ENCODE assay signal across 7 cellular contexts in the genomic region with DNA sequence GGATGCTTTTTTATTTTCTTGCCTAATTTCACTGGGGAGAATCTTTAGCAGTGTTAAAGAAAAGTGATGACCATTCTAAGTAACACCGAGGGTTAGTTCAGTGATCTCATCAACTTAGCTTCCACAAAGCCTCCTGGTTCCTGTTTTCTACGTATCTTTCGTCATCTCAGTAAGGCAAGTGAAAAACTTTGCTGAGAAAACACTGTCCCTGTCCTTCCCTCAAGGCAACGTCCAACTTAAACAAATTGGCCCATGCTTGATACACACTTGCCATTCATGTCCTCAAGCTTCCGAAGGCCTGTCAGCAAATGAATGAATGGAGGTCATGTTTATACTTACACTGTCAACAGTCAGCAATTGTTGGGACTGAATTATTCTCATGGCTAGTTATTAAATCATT.
DNase-seq lines count a peak whose midpoint lies in the region; ATAC-seq, FAIRE-seq and TF ChIP-seq lines count a peak whose summit lies in the region.
"Not testable (repeated sequence)": the region's sequence is repeated elsewhere in the genome, so short reads cannot be mapped to it uniquely, and the experiment has no call there.

No MANE protein-coding gene starts in this region.

- not testable (repeated sequence) for BruUV-seq in GM12878 (replicated peaks; lab: Mats Ljungman, UMichigan)

- H3K79me2 ChIP-seq in GM12878 (ENCODE audit: control insufficient read depth, insufficient read depth, low read length), result not testable (repeated sequence)

- H2AFZ ChIP-seq in GM12878 (ENCODE audit: control insufficient read depth, low read depth, low read length), result not testable (repeated sequence)

- TF ChIP-seq EP300 in GM12878 (IDR thresholded peaks at IDR 0.05; ENCODE audit: borderline replicate concordance in 1 of 2, control insufficient read depth in 1 of 2, low read depth in 2 of 2, low read length in 2 of 2), result not testable (repeated sequence)

- H3K4me2 ChIP-seq in GM12878 (ENCODE audit: control insufficient read depth, insufficient read depth), result peak overlapping the region; percentile 25; the same call in 1 of the 2 replicates

- CTCF ChIA-PET in GM12878 (lab: Yijun Ruan, JAX), result interaction anchor here (0.6 kb wide), 1 partner anchor 20 kb away, joined by 3 read pairs; no protein-coding TSS in a partner anchor

- not testable (repeated sequence) for H4K20me1 ChIP-seq in GM12878 (ENCODE audit: control insufficient read depth, insufficient read depth)

- not testable (repeated sequence) for H3K27ac ChIP-seq in GM12878 (ENCODE audit: control insufficient read depth, insufficient read depth)

- not testable (repeated sequence) for H3K9me3 ChIP-seq in GM12878 (replicated peaks; ENCODE audit: control insufficient read depth, insufficient read depth, low read length)

- FAIRE-seq in GM12878 (lab: Jason Lieb, UNC), result peak; percentile 78

- not testable (repeated sequence) for TF ChIP-seq POLR2A in GM18505 (IDR thresholded peaks at IDR 0.05; ENCODE audit: borderline replicate concordance, extremely low read depth, insufficient read depth, insufficient read length); GM12878 (IDR thresholded peaks at IDR 0.05; ENCODE audit: low read depth, low read length)

- RAD21 ChIA-PET in GM12878 (lab: Charles Lee; ENCODE audit: unreplicated experiment), result not testable (repeated sequence)

- not testable (repeated sequence) for H3K4me1 ChIP-seq in GM12878 (ENCODE audit: control insufficient read depth, insufficient read depth, low read length)

- TF ChIP-seq RAD21 in GM12878 (IDR thresholded peaks at IDR 0.05; ENCODE audit: insufficient read depth, low read depth, low read length), result not testable (repeated sequence)

- not testable (repeated sequence) for H3K4me3 ChIP-seq in GM12878

- ATAC-seq in GM18505 (IDR thresholded peaks at IDR 0.05; ENCODE audit: unreplicated experiment), result peak; percentile 45
- ATAC-seq in GM18909 (IDR thresholded peaks at IDR 0.05; ENCODE audit: poor library complexity, unreplicated experiment), result peak; percentile 28
- ATAC-seq in GM21447 (IDR thresholded peaks at IDR 0.05; ENCODE audit: unreplicated experiment), result peak; percentile 40
- ATAC-seq in HG02884 (IDR thresholded peaks at IDR 0.05; ENCODE audit: unreplicated experiment), result peak; percentile 43
- peak; percentile 45 for ATAC-seq in HG03280 (IDR thresholded peaks at IDR 0.05; ENCODE audit: unreplicated experiment)
- peak; percentile 83 for ATAC-seq in GM12878

- intact Hi-C loops in GM12878 (cut with micrococcal nuclease; ENCODE audit: unreplicated experiment), result loop anchor here (5.0 kb wide), 1 partner anchor 108 kb away; no protein-coding TSS in a partner anchor

- POLR2A ChIA-PET in GM12878 (lab: Charles Lee), result not testable (repeated sequence)

- SMC1A ChIA-PET in GM12878 (lab: Charles Lee; ENCODE audit: uncharacterized antibody, unreplicated experiment), result not testable (repeated sequence)

- DNase-seq in NCI-H748 (lab: John Stamatoyannopoulos, UW; ENCODE audit: unreplicated experiment), result peak; percentile 57
- not testable (repeated sequence) for DNase-seq in GM12878 (ENCODE audit: low read depth, low spot score)

- 26% methylated on average over 2 of the region's 5 CpGs for WGBS in GM12878 (ENCODE audit: insufficient coverage, insufficient replicate concordance, low lambda C conversion rate, missing lambda C conversion rate)

- in situ Hi-C loops in GM12878 (cut with MboI), result not testable (repeated sequence)

- TF ChIP-seq CTCF in GM12878 (IDR thresholded peaks at IDR 0.05 in 2 of 3, conservative IDR thresholded peaks at IDR 0.05 in 1 of 3; ENCODE audit: control insufficient read depth in 2 of 3, extremely low read depth in 1 of 3, insufficient read depth in 1 of 3, low read depth in 3 of 3, low read length in 3 of 3), result not testable (repeated sequence)

- not testable (repeated sequence) for H3K27me3 ChIP-seq in GM12878 (replicated peaks in 1 of 2; ENCODE audit: control insufficient read depth in 2 of 2, insufficient read depth in 2 of 2, low read length in 1 of 2)

- not testable (repeated sequence) for H3K9ac ChIP-seq in GM12878 (ENCODE audit: control insufficient read depth, insufficient read depth, low read length)

- not testable (repeated sequence) for H3K36me3 ChIP-seq in GM12878 (ENCODE audit: control insufficient read depth in 2 of 2, insufficient read depth in 2 of 2, low read length in 1 of 2)

Comparison
In these comparisons a context has a peak if more than half of its experiments do, and no peak if none do; other contexts are left out.
1. ATAC-seq: peak in every context shown above with its lines; median percentile 83 in GM12878; 45 in GM18505; 45 in HG03280; 43 in HG02884; 40 in GM21447; 28 in GM18909.